ENCODE assay signal across 8 cellular contexts in the genomic region with DNA sequence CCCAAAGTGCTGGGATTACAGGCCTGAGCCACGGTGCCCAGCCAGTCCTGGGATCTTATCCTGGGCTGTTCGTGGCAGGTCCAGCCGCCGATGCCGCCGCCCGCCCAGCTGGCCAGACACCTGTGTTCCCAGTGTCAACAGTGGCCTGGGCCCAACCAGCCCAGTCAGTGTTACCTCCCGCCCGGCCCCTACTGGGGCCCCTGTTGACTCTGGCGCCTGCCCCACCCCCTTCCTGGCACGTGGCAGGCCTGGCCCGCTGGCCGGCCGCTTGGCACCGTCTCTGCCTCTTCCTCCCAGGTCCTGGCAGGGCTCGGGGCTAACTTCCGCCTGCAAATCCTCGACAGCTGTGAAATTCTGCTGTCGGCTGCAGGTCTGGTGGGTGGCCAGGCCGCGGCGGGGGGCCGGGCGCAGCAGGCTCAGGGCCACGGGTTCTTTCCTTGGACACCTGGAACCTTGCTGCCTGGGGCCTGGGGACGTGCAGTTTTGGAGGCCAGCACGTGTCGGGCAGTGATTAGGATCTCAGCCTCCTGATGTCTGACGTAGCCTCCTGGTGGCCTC. TPM values are rescaled to one million over a fixed set of nuclear protein-coding genes. Genes with fewer than 3 reads are reported as not detected.
A peak's percentile ranks its signal among the peaks of the same experiment; 100 is the strongest.
DNase-seq lines count a peak whose midpoint lies in the region; ATAC-seq and TF ChIP-seq lines count a peak whose summit lies in the region.

No MANE protein-coding gene starts in this region.

- H3K4me3 ChIP-seq in LNCaP clone FGC (ENCODE audit: low read depth, low read length) (no peak overlapping the region), lower leg skin (ENCODE audit: low read depth, poor library complexity, severe bottlenecking) (no peak overlapping the region), thyroid gland (replicated peaks in 1 of 3) (no peak overlapping the region)

- DNase-seq in LNCaP clone FGC (ENCODE audit: low read depth) (peak; percentile 95), cerebellar cortex (ENCODE audit: low spot score) (peak; percentile 64), lower leg skin (ENCODE audit: low spot score in 2 of 2) (peak; percentile 68 to 96), thyroid gland (peak; percentile 99), middle frontal gyrus (ENCODE audit: extremely low spot score, low spot score) (no peak)
- no peak for DNase-seq in stimulated activated CD4-positive, alpha-beta T cell treated with anti-CD3 and anti-CD28 coated beads, Interleukin-4, amount 100 ng/mL, for 24 hours

- TF ChIP-seq CTCF in LNCaP clone FGC (IDR thresholded peaks at IDR 0.05; ENCODE audit: control insufficient read depth, extremely low read depth, insufficient read depth) (no peak), lower leg skin (IDR thresholded peaks at IDR 0.05) (peak in 1 of 3 donors; percentile 4), thyroid gland (IDR thresholded peaks at IDR 0.05) (peak in 1 of 6 experiments; percentile 15)

- peaks cover 16 to 20% of the 10 kb centered on the region in 2 donors for H3K4me1 ChIP-seq in thyroid gland

- intact Hi-C loops in lower leg skin (cut with DNase I; ENCODE audit: low total_unique reads) = no loop called here
- intact Hi-C loops in thyroid gland (cut with DNase I) = no loop called here

- H3K27me3 ChIP-seq in thyroid gland = no peaks in the 10 kb centered on the region

- H3K27ac ChIP-seq in thyroid gland = peak overlapping the region; percentile 75 to 76 (median 76)

- TF ChIP-seq POLR2A in lower leg skin (IDR thresholded peaks at IDR 0.05) (no peak), thyroid gland (IDR thresholded peaks at IDR 0.05) (peak in 1 of 2 donors; percentile 43)

- WGBS in lower leg skin, 2 donors = 16 to 43% methylated on average over 21 to 22 of the region's 29 CpGs
- 1 to 38% methylated on average over 4 to 15 of the region's 29 CpGs for WGBS in thyroid gland, 2 donors

- no peaks in the 10 kb centered on the region for H3K36me3 ChIP-seq in thyroid gland

- ATAC-seq in HG03196 (IDR thresholded peaks at IDR 0.05; ENCODE audit: unreplicated experiment) = no peak
- ATAC-seq in GM19328 (IDR thresholded peaks at IDR 0.05; ENCODE audit: unreplicated experiment) = no peak

- no peaks in the 10 kb centered on the region for H3K9me3 ChIP-seq in thyroid gland

RNA-seq across cellular contexts. Expression of gene ARID3A, which starts 9.1 kb away (rescaled TPM):
- 1 to 10 TPM; 1.8 to 9.4 (median 5.6) TPM for total RNA-seq in lower leg skin
- 1 to 10 TPM; 2.6 to 7.7 (median 3.9) TPM for total RNA-seq in thyroid gland

RNA-seq across cellular contexts. Expression of gene KISS1R, which starts 17.8 kb away (rescaled TPM):
- total RNA-seq in lower leg skin (1 to 10 TPM in 1 of 4 donors, under 1 TPM in 1, not detected in 2; 0.88 to 3.5 TPM), thyroid gland (not detected)

RNA-seq across cellular contexts. Expression of gene R3HDM4, which starts 21.9 kb away (rescaled TPM):
- total RNA-seq in lower leg skin = 10 to 100 TPM; 58.1 to 75.6 (median 65.8) TPM
- total RNA-seq in thyroid gland = 10 to 100 TPM; 29.2 to 45.8 (median 34.9) TPM

RNA-seq across cellular contexts. Expression of gene RNU6-9, which starts 41.7 kb away (rescaled TPM):
- total RNA-seq in lower leg skin = not detected
- total RNA-seq in thyroid gland = not detected

RNA-seq across cellular contexts. Expression of gene MED16, which starts 42.0 kb away (rescaled TPM):
- 10 to 100 TPM; 41.7 to 62.3 (median 45.5) TPM for total RNA-seq in lower leg skin
- total RNA-seq in thyroid gland = 10 to 100 TPM; 33.2 to 66.5 (median 54.3) TPM

Comparison
In these comparisons a context has a peak if more than half of its experiments do, and no peak if none do; other contexts are left out.
1. DNase-seq: peak in LNCaP clone FGC (single experiment), cerebellar cortex (single experiment), lower leg skin (2 of 2) and thyroid gland (2 of 2); none in stimulated activated CD4-positive, alpha-beta T cell treated with anti-CD3 and anti-CD28 coated beads, Interleukin-4, amount 100 ng/mL, for 24 hours (single experiment) and middle frontal gyrus (single experiment).